27 cellular contexts compared by ENCODE assay signal in genomic region chr4:20486433-20486832, GRCh38.
DNase-seq lines count a peak whose midpoint lies in the region; ATAC-seq, FAIRE-seq and TF ChIP-seq lines count a peak whose summit lies in the region.
"Had no signal": no experiment of that assay in that cellular context is flagged by ENCODE, and none has a peak within 500 bp of the region (broad histone marks: within the 10 kb centered on the region; RNA-seq: fewer than 3 reads in every experiment).

No MANE protein-coding gene starts in this region.

- DNase-seq in DMS53 (lab: John Stamatoyannopoulos, UW): peak; percentile 10
- no peak for DNase-seq in DMS53 treated with DMSO at 0.1 percent for 48 hours (lab: John Stamatoyannopoulos, UW; ENCODE audit: unreplicated experiment)
- no peak for DNase-seq in mesothelial cell of epicardium (ENCODE audit: low spot score in 2 of 2, unreplicated experiment in 2 of 2)
- DNase-seq in urothelium cell line (ENCODE audit: low spot score): no peak
- DNase-seq: Caco-2; CD8-positive, alpha-beta T cell; DMS 273 treated with DMSO at 0.1 percent for 48 hours; GOT3; HFFc6; KG1; NCI-H1092; NCI-H1436 treated with DMSO at 0.1 percent for 48 hours; NCI-H187 treated with DMSO at 0.1 percent for 48 hours; NCI-H446; NCI-H524 treated with DMSO at 0.1 percent for 48 hours; NCI-H774; SJCRH30 had no signal

- H3K4me3 Mint-ChIP-seq in mesothelial cell of epicardium: no peak overlapping the region
- H3K4me3 Mint-ChIP-seq: B cell; CD8-positive, alpha-beta T cell; HFFc6 had no signal

- peak overlapping the region; percentile 14; the same call in 1 of the 2 replicates for H3K27ac ChIP-seq in VCaP
- H3K27ac ChIP-seq: 22Rv1, C4-2B, SJCRH30 had no signal

- no peaks in the 10 kb centered on the region for H3K9me3 Mint-ChIP-seq in mesothelial cell of epicardium
- H3K9me3 Mint-ChIP-seq: CD8-positive, alpha-beta T cell; HFFc6 had no signal

- H3K27me3 Mint-ChIP-seq in mesothelial cell of epicardium (ENCODE audit: low read depth): no peaks in the 10 kb centered on the region
- H3K27me3 Mint-ChIP-seq: B cell had no signal

- ATAC-seq in GM18873 (IDR thresholded peaks at IDR 0.05; ENCODE audit: low FRiP score, unreplicated experiment): no peak
- ATAC-seq: CD8-positive, alpha-beta T cell; Panc1; SK-N-SH treated with all-trans-retinoic acid at 6 μM for 48 hours had no signal

- TF ChIP-seq EP300 in Ishikawa (IDR thresholded peaks at IDR 0.05; ENCODE audit: borderline replicate concordance): no peak

- peaks cover 37% of the 10 kb centered on the region for H3K4me1 Mint-ChIP-seq in mesothelial cell of epicardium
- H3K4me1 Mint-ChIP-seq: B cell had no signal

- TF ChIP-seq RAD21 in Ishikawa (IDR thresholded peaks at IDR 0.05; ENCODE audit: low read depth): no peak

- TF ChIP-seq CTCF in VCaP (conservative IDR thresholded peaks at IDR 0.05) (no peak), mesothelial cell of epicardium (IDR thresholded peaks at IDR 0.05; ENCODE audit: unreplicated experiment) (no peak)

- peaks cover 19% of the 10 kb centered on the region for H3K36me3 Mint-ChIP-seq in mesothelial cell of epicardium
- H3K36me3 Mint-ChIP-seq: CD8-positive, alpha-beta T cell had no signal

- peak overlapping the region; percentile 67 for H3K27ac Mint-ChIP-seq in mesothelial cell of epicardium
- H3K27ac Mint-ChIP-seq: B cell; CD8-positive, alpha-beta T cell; HFFc6 had no signal

- FAIRE-seq in urothelium cell line (lab: Jason Lieb, UNC): no peak
- FAIRE-seq: GM18507, HTR-8/SVneo had no signal

TF ChIP-seq in Ishikawa, 13 proteins besides CTCF, POLR2A, EP300 and RAD21:
- TF ChIP-seq TEAD4 (IDR thresholded peaks at IDR 0.05) (peak; percentile 19; the same call in 1 of the 2 replicates), TCF12 (IDR thresholded peaks at IDR 0.05; ENCODE audit: low read depth) (no peak)
